ENCODE assay signal across 16 cellular contexts in the genomic region with DNA sequence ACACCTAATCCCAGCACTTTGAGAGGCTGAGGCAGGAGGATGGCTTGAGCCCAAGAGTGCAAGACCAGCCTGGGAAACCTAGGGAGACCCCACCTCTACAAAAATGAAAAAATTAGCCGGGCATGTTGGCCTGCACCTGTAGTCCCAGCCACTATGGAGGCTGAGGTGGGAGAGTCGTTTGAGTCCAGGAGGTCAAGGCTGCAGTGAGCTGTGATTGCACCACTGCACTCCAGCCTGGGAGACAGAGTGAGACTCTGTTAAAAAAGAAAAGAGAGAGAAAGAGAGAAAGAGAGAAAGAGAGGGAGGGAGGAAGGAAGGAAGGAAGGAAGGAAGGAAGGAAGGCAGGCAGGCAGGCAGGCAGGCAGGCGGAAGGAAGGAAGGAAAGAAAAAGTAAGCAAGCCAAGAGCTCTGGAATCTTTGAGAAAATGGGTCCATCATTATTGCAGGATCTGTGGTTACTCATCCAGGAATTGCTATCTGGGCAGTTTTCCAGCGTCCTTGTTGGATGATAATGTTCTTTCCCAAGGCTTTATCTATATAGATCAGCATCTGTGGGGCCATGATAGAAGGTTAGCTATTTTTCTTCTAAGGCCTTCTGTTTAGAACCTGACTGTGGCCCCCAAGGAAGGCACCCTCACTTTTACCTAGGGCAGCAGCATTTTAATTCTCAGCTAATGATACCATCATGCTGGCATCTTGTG.
DNase-seq lines count a peak whose midpoint lies in the region; ATAC-seq and TF ChIP-seq lines count a peak whose summit lies in the region.
"Had no signal": no experiment of that assay in that cellular context is flagged by ENCODE, and none has a peak within 500 bp of the region (broad histone marks: within the 10 kb centered on the region; RNA-seq: fewer than 3 reads in every experiment).

No MANE protein-coding gene starts in this region.

- in situ Hi-C loops in GM13977 (cut with MboI; ENCODE audit: low pct_unique_long_range_greater_than_20kb, low sequenced_read_pairs, unreplicated experiment), result no loop called here

- no peak for TF ChIP-seq CTCF in GM13977 (IDR thresholded peaks at IDR 0.05; ENCODE audit: extremely low read depth, insufficient read depth, missing control alignments)

- ATAC-seq in HG02759 (IDR thresholded peaks at IDR 0.05; ENCODE audit: unreplicated experiment) (no peak), GM18858 (IDR thresholded peaks at IDR 0.05; ENCODE audit: unreplicated experiment) (no peak)
- ATAC-seq: stimulated activated effector memory CD8-positive, alpha-beta T cell treated with anti-CD3 and anti-CD28 coated beads, Interleukin-12 subunit alpha, Interleukin-12 subunit beta, amount 100 ng/mL, for 72 hours had no signal

- DNase-seq in AG08396 (ENCODE audit: low spot score) (peak; percentile 13), HS-27A (ENCODE audit: low read depth) (peak; percentile 23), astrocyte of the hippocampus (ENCODE audit: low read depth, low spot score) (peak; percentile 24), iris pigment epithelial cell (ENCODE audit: low read depth) (peak; percentile 74), GM13977 (ENCODE audit: low spot score) (no peak), NCI-H446 treated with DMSO at 0.1 percent for 48 hours (lab: John Stamatoyannopoulos, UW) (no peak)
- DNase-seq: activated naive CD4-positive, alpha-beta T cell treated with anti-CD3 and anti-CD28 coated beads, Interleukin-2, amount 50 U/mL, for 16 hours; cortex of kidney; islet precursor cell; retina; stimulated activated CD4-positive, alpha-beta T cell treated with anti-CD3 and anti-CD28 coated beads, Interleukin-4, amount 100 ng/mL, for 24 hours; upper lobe of left lung; WERI-Rb-1 had no signal

Comparison
In these comparisons a context has a peak if more than half of its experiments do, and no peak if none do; other contexts are left out.
1. DNase-seq: peak in AG08396 (single experiment), HS-27A (single experiment), astrocyte of the hippocampus (single experiment) and iris pigment epithelial cell (single experiment); none in GM13977 (single experiment) and NCI-H446 treated with DMSO at 0.1 percent for 48 hours (single experiment).